In the genomic region with DNA sequence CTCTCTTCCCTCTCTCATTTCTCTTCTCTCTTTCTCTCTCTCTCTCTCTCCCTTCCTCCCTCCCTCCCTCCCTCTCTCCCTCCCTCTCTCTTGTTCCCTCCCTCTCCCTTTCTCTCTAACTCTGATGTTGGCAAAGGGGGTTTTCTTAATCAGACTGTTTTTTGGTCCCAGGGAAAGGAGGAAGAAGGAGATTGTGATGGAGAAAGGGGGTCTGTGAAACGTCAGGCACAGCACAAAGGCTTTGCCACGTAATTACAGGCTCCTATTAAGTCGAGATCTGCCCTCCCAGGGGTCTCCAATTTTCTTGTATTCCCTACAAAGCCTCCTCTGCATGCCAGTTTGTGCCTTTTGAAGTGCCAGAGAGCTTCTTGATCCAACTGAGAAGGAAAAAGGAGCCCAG, we compare ENCODE assay signal across 8 cellular contexts. TPM values are rescaled to one million over a fixed set of nuclear protein-coding genes. Genes with fewer than 3 reads are reported as not detected.
DNase-seq lines count a peak whose midpoint lies in the region; ATAC-seq and TF ChIP-seq lines count a peak whose summit lies in the region.

No MANE protein-coding gene starts in this region.

- H3K36me3 ChIP-seq in iPS-18a (ENCODE audit: control insufficient read depth, low read depth, low read length) (no peaks in the 10 kb centered on the region), skeletal muscle tissue (ENCODE audit: control insufficient read depth in 3 of 3, insufficient read depth in 3 of 3, low read length in 3 of 3) (peaks cover 0 to 19% (median 3%) of the 10 kb centered on the region in 3 donors)

- no peaks in the 10 kb centered on the region for H3K9me3 ChIP-seq in iPS-18a (ENCODE audit: control insufficient read depth, low read depth, low read length)
- no peaks in the 10 kb centered on the region for H3K9me3 ChIP-seq in skeletal muscle tissue (ENCODE audit: control insufficient read depth in 3 of 3, low read length in 3 of 3)

- ATAC-seq in HG02852 (IDR thresholded peaks at IDR 0.05; ENCODE audit: unreplicated experiment) = no peak

- H3K27ac ChIP-seq in iPS-18a (ENCODE audit: low read length) = no peak overlapping the region
- H3K27ac ChIP-seq in skeletal muscle tissue (ENCODE audit: low read depth, low read length) = peak overlapping the region; percentile 92

- peak overlapping the region; percentile 89 for H3K4me3 ChIP-seq in astrocyte of the spinal cord (ENCODE audit: low read depth, low read length)
- H3K4me3 ChIP-seq in iPS-18a (ENCODE audit: low read length) = peak overlapping the region; percentile 71
- peak overlapping the region; percentile 90 to 94 (median 93) for H3K4me3 ChIP-seq in skeletal muscle tissue (ENCODE audit: low read length in 3 of 3)

- peak; percentile 23 for DNase-seq in HCEC 1CT
- DNase-seq in astrocyte of the spinal cord (ENCODE audit: low read depth, low spot score) = peak; percentile 63
- no peak for DNase-seq in stimulated activated CD4-positive, alpha-beta T cell treated with anti-CD3 and anti-CD28 coated beads, Interleukin-1b, Interleukin-23, amount 100 ng/mL, for 48 hours
- DNase-seq in activated effector memory CD4-positive, alpha-beta T cell treated with anti-CD3 and anti-CD28 coated beads, Interleukin-2, amount 50 U/mL, for 16 hours = no peak
- DNase-seq in OCI-M1 (lab: John Stamatoyannopoulos, UW) = no peak

- peaks cover 100% of the 10 kb centered on the region for H3K27me3 ChIP-seq in iPS-18a (ENCODE audit: control insufficient read depth, insufficient read depth, low read length)
- H3K27me3 ChIP-seq in skeletal muscle tissue (ENCODE audit: control insufficient read depth in 3 of 3, insufficient read depth in 3 of 3, low read length in 3 of 3) = peaks cover 0 to 11% (median 5%) of the 10 kb centered on the region in 3 donors

- H3K4me1 ChIP-seq in iPS-18a (ENCODE audit: control insufficient read depth, low read depth, low read length) (peaks cover 45% of the 10 kb centered on the region), skeletal muscle tissue (ENCODE audit: control insufficient read depth in 3 of 3, insufficient read depth in 3 of 3, low read length in 3 of 3) (peaks cover 14 to 36% (median 14%) of the 10 kb centered on the region in 3 donors)

- in situ Hi-C loops in astrocyte of the spinal cord (cut with HindIII; ENCODE audit: low sequenced_read_pairs) = no loop called here

- H3K9ac ChIP-seq in iPS-18a (ENCODE audit: low read length) = no peak overlapping the region
- peak overlapping the region; percentile 95 to 98 (median 97) for H3K9ac ChIP-seq in skeletal muscle tissue (ENCODE audit: low read depth in 1 of 3, low read length in 3 of 3)

- TF ChIP-seq CTCF in astrocyte of the spinal cord (IDR thresholded peaks at IDR 0.05; ENCODE audit: low read depth, low read length) = no peak

RNA-seq across cellular contexts. Expression of gene PRRX1, which starts 0.9 kb away (rescaled TPM):
- 127 TPM for total RNA-seq in skeletal muscle tissue

Comparison
In these comparisons a context has a peak if more than half of its experiments do, and no peak if none do; other contexts are left out.
1. DNase-seq: peak in HCEC 1CT (single experiment) and astrocyte of the spinal cord (single experiment); none in stimulated activated CD4-positive, alpha-beta T cell treated with anti-CD3 and anti-CD28 coated beads, Interleukin-1b, Interleukin-23, amount 100 ng/mL, for 48 hours (single experiment), activated effector memory CD4-positive, alpha-beta T cell treated with anti-CD3 and anti-CD28 coated beads, Interleukin-2, amount 50 U/mL, for 16 hours (single experiment) and OCI-M1 (single experiment).
2. Peak in every context shown above with its lines, with median percentiles within 50 percentile points of each other: H3K4me3 ChIP-seq.